In genomic region chr1:31985430-31985829, GRCh38 we compare ENCODE assay signal across 9 cellular contexts. TPM values are rescaled to one million over a fixed set of nuclear protein-coding genes. Genes with fewer than 3 reads are reported as not detected.
DNase-seq lines count a peak whose midpoint lies in the region; FAIRE-seq and TF ChIP-seq lines count a peak whose summit lies in the region.
"Had no signal": no experiment of that assay in that cellular context is flagged by ENCODE, and none has a peak within 500 bp of the region (broad histone marks: within the 10 kb centered on the region; RNA-seq: fewer than 3 reads in every experiment).

No MANE protein-coding gene starts in this region.

- intact Hi-C loops in mammary epithelial cell (cut with micrococcal nuclease) = no loop called here
- intact Hi-C loops in sigmoid colon (cut with DNase I) = no loop called here
- intact Hi-C loops in posterior vena cava (cut with DNase I) = loop anchor here in 1 of 2 donors (10.0 kb wide), 1 partner anchor 79 kb away; no protein-coding TSS in a partner anchor

- TF ChIP-seq CTCF in Loucy (conservative IDR thresholded peaks at IDR 0.05; ENCODE audit: low read length) (no peak), mammary epithelial cell (conservative IDR thresholded peaks at IDR 0.05 in 1 of 2, IDR thresholded peaks at IDR 0.05 in 1 of 2; ENCODE audit: extremely low read depth in 1 of 2, insufficient read depth in 1 of 2, low read depth in 1 of 2, low read length in 2 of 2) (no peak), sigmoid colon (IDR thresholded peaks at IDR 0.05) (no peak)

- H3K9ac ChIP-seq in Loucy (ENCODE audit: low read depth, low read length, poor library complexity, severe bottlenecking) (peak overlapping the region; percentile 62), mammary epithelial cell (ENCODE audit: insufficient read depth, low read length) (peak overlapping the region; percentile 55)

- dilution Hi-C loops in mammary epithelial cell (cut with HindIII; ENCODE audit: low sequenced_read_pairs) = no loop called here

- H3K9me2 ChIP-seq in Loucy (replicated peaks; ENCODE audit: low read depth, low read length) = no peaks in the 10 kb centered on the region

- TSS peak; percentile 99 for BruUV-seq in mammary epithelial cell (replicated peaks; lab: Mats Ljungman, UMichigan)

- H3K4me1 ChIP-seq in Loucy (ENCODE audit: insufficient read depth, low read length, poor library complexity, severe bottlenecking) (peaks cover 61% of the 10 kb centered on the region), mammary epithelial cell (ENCODE audit: insufficient read depth, low read length) (peaks cover 15% of the 10 kb centered on the region), sigmoid colon (peaks cover 0 to 18% (median 12%) of the 10 kb centered on the region in 4 donors)

- H3F3A ChIP-seq in Loucy (ENCODE audit: low read depth) = peaks cover 5% of the 10 kb centered on the region; the same call in 1 of the 2 replicates

- no peaks in the 10 kb centered on the region for H3K27me3 ChIP-seq in Loucy (ENCODE audit: insufficient read depth, low read length, poor library complexity, severe bottlenecking)
- no peaks in the 10 kb centered on the region for H3K27me3 ChIP-seq in mammary epithelial cell (ENCODE audit: insufficient read depth, low read length)
- no peaks in the 10 kb centered on the region for H3K27me3 ChIP-seq in sigmoid colon

- peak; percentile 52 for FAIRE-seq in GM18507 (lab: Jason Lieb, UNC)

- in situ Hi-C loops in mammary epithelial cell (cut with MboI; ENCODE audit: low sequenced_read_pairs in 2 of 2) = no loop called here

- no peaks in the 10 kb centered on the region for H3K36me3 ChIP-seq in Loucy (ENCODE audit: insufficient read depth, low read length)
- no peaks in the 10 kb centered on the region for H3K36me3 ChIP-seq in mammary epithelial cell (ENCODE audit: insufficient read depth, low read length)
- no peaks in the 10 kb centered on the region for H3K36me3 ChIP-seq in sigmoid colon

- CTCF ChIA-PET in mammary epithelial cell (lab: Charles Lee; ENCODE audit: low non-redundant PET) = no interaction called here

- no peak for TF ChIP-seq POLR2A in sigmoid colon (IDR thresholded peaks at IDR 0.05)

- peak overlapping the region; percentile 50 for H3K27ac ChIP-seq in mammary epithelial cell (ENCODE audit: insufficient read depth, low read depth, low read length)
- H3K27ac ChIP-seq in sigmoid colon = peak overlapping the region; percentile 55 to 77 (median 64)

- H3K79me2 ChIP-seq in Loucy (ENCODE audit: insufficient read depth, low read length) (no peaks in the 10 kb centered on the region), mammary epithelial cell (ENCODE audit: insufficient read depth, low read length) (no peaks in the 10 kb centered on the region)

- H2AFZ ChIP-seq in Loucy (ENCODE audit: low read length) = peak overlapping the region; percentile 74
- H2AFZ ChIP-seq in mammary epithelial cell (ENCODE audit: low read depth, low read length) = peak overlapping the region; percentile 90

- H3K4me3 ChIP-seq in Loucy (ENCODE audit: low read length, poor library complexity, severe bottlenecking) (peak overlapping the region; percentile 28), mammary epithelial cell (replicated peaks in 1 of 3; ENCODE audit: insufficient read depth in 1 of 3, low read depth in 2 of 3, low read length in 3 of 3) (no peak overlapping the region), sigmoid colon (peak overlapping the region in 1 of 4 donors; percentile 0)

- H3K9me3 ChIP-seq in Loucy (ENCODE audit: insufficient read depth, low read depth, low read length) (no peaks in the 10 kb centered on the region), mammary epithelial cell (replicated peaks; ENCODE audit: insufficient read depth, low read length) (no peaks in the 10 kb centered on the region), sigmoid colon (no peaks in the 10 kb centered on the region)

- no peak for DNase-seq in GM18507 (ENCODE audit: extremely low spot score, insufficient read length, low read depth)
- DNase-seq in mammary epithelial cell = no peak
- no peak for DNase-seq in sigmoid colon
- no peak for DNase-seq in Kasumi-1 (lab: John Stamatoyannopoulos, UW)
- no peak for DNase-seq in posterior vena cava (ENCODE audit: low spot score)
- DNase-seq in NK-92 treated with Interleukin-12 subunit alpha and Interleukin-12 subunit beta, amount 100 ng/mL, for 24 hours (lab: John Stamatoyannopoulos, UW) = no peak
- DNase-seq: islet precursor cell, NCI-H345 had no signal

- H4K20me1 ChIP-seq in Loucy (ENCODE audit: insufficient read depth, low read length, poor library complexity, severe bottlenecking) (no peaks in the 10 kb centered on the region), mammary epithelial cell (ENCODE audit: insufficient read depth, low read length) (no peaks in the 10 kb centered on the region)

- 22% methylated on average over 4 of the region's 4 CpGs for WGBS in mammary epithelial cell (ENCODE audit: low coverage, missing lambda C conversion rate)
- WGBS in sigmoid colon, 2 donors = 17 to 22% methylated on average over 4 of the region's 4 CpGs

- H3K4me2 ChIP-seq in Loucy (ENCODE audit: low read depth, low read length, poor library complexity, severe bottlenecking) (peak overlapping the region; percentile 62), mammary epithelial cell (ENCODE audit: insufficient read depth, low read depth, low read length) (peak overlapping the region; percentile 52)

- no peak for TF ChIP-seq EP300 in sigmoid colon (IDR thresholded peaks at IDR 0.05)

RNA-seq across cellular contexts. Expression of gene KHDRBS1, which starts 28.2 kb away (rescaled TPM):
- total RNA-seq in mammary epithelial cell (100 to 1,000 TPM in 1 of 2 donors, 10 to 100 TPM in 1; 39.8 to 109 TPM), sigmoid colon (10 to 100 TPM; 67.2 to 80.6 (median 73.6) TPM), posterior vena cava (10 to 100 TPM; 68.8 to 71.5 TPM)
- polyA plus RNA-seq in mammary epithelial cell (46.6 TPM), sigmoid colon (10 to 100 TPM; 58.0 to 83.7 (median 66.1) TPM)
- polyA minus RNA-seq in mammary epithelial cell = 103 TPM

RNA-seq across cellular contexts. Expression of gene PTP4A2, which starts 47.3 kb away (rescaled TPM):
- total RNA-seq in mammary epithelial cell (100 to 1,000 TPM; 185 to 216 TPM), sigmoid colon (100 to 1,000 TPM; 226 to 327 (median 255) TPM), posterior vena cava (100 to 1,000 TPM; 259 to 375 TPM)
- polyA plus RNA-seq in mammary epithelial cell (95.8 TPM), sigmoid colon (100 to 1,000 TPM; 145 to 228 (median 177) TPM)
- 206 TPM for polyA minus RNA-seq in mammary epithelial cell
